Comparison of ENCODE assay signal across 9 cellular contexts in genomic region chr7:30938435-30939316, GRCh38. TPM values are rescaled to one million over a fixed set of nuclear protein-coding genes. Genes with fewer than 3 reads are reported as not detected.
DNase-seq lines count a peak whose midpoint lies in the region; ATAC-seq and TF ChIP-seq lines count a peak whose summit lies in the region.
"Had no signal": no experiment of that assay in that cellular context is flagged by ENCODE, and none has a peak within 500 bp of the region (broad histone marks: within the 10 kb centered on the region; RNA-seq: fewer than 3 reads in every experiment).

No MANE protein-coding gene starts in this region.

- peaks cover 36% of the 10 kb centered on the region for H3K27me3 Mint-ChIP-seq in type B pancreatic cell

- H3K4me3 Mint-ChIP-seq in type B pancreatic cell, result peak overlapping the region; percentile 20

- no peaks in the 10 kb centered on the region for H3K9me3 Mint-ChIP-seq in type B pancreatic cell

- H3K79me2 ChIP-seq in PC-9 (ENCODE audit: low read depth) (no peaks in the 10 kb centered on the region), osteoblast (ENCODE audit: insufficient read depth, low read length) (no peaks in the 10 kb centered on the region)

- peak overlapping the region; percentile 60 for H3K9ac ChIP-seq in HUES64 (ENCODE audit: low read depth, low read length)

- intact Hi-C loops in PC-9 (cut with micrococcal nuclease; ENCODE audit: unreplicated experiment), result loop anchor here (1.0 to 5.0 kb wide), 2 partner anchors 40 to 91 kb away; no protein-coding TSS in a partner anchor

- H3K36me3 ChIP-seq in HUES64 (ENCODE audit: insufficient read depth, low read length), result no peaks in the 10 kb centered on the region
- H3K36me3 ChIP-seq in PC-9 (ENCODE audit: low read depth), result no peaks in the 10 kb centered on the region
- H3K36me3 ChIP-seq in osteoblast (ENCODE audit: insufficient read depth, low read length), result no peaks in the 10 kb centered on the region

- POLR2A ChIA-PET in PC-9 (lab: Charles Lee; ENCODE audit: unreplicated experiment), result no interaction called here

- H3K27me3 ChIP-seq in HUES64 (ENCODE audit: insufficient read depth, low read length) (0 out of 2 replicates have a peak, but pooled peaks cover 4% of the 10 kb centered on the region), PC-9 (ENCODE audit: insufficient read depth, low read depth) (peaks cover 9% of the 10 kb centered on the region; the same call in 1 of the 2 replicates), osteoblast (ENCODE audit: insufficient read depth, low read length) (peaks cover 47% of the 10 kb centered on the region)

- peak overlapping the region; percentile 19 for H3K27ac ChIP-seq in HUES64 (ENCODE audit: low read depth, low read length)
- H3K27ac ChIP-seq in PC-9, result no peak overlapping the region
- H3K27ac ChIP-seq in osteoblast (ENCODE audit: low read depth, low read length), result no peak overlapping the region

- H3K4me3 ChIP-seq in HUES64 (ENCODE audit: low read length), result peak overlapping the region; percentile 42
- no peak overlapping the region for H3K4me3 ChIP-seq in PC-9
- H3K4me3 ChIP-seq in osteoblast (ENCODE audit: insufficient read depth, low read length), result no peak overlapping the region

- H3K36me3 Mint-ChIP-seq in type B pancreatic cell, result no peaks in the 10 kb centered on the region

- no peaks in the 10 kb centered on the region for H3K9me3 ChIP-seq in HUES64 (ENCODE audit: insufficient read depth, low read depth, low read length)
- H3K9me3 ChIP-seq in PC-9 (ENCODE audit: insufficient read depth, low read depth), result no peaks in the 10 kb centered on the region
- H3K9me3 ChIP-seq in osteoblast (ENCODE audit: low read depth, low read length), result no peaks in the 10 kb centered on the region

- BruUV-seq in PC-9 (replicated peaks; lab: Mats Ljungman, UMichigan), result no TSS peak

- H3K4me1 Mint-ChIP-seq in type B pancreatic cell (ENCODE audit: unreplicated experiment), result no peaks in the 10 kb centered on the region

- TF ChIP-seq CTCF in PC-9 (conservative IDR thresholded peaks at IDR 0.05) (peak; percentile 99), osteoblast (IDR thresholded peaks at IDR 0.05; ENCODE audit: extremely low read depth, low read depth, low read length) (peak; percentile 91), type B pancreatic cell (conservative IDR thresholded peaks at IDR 0.05) (peak; percentile 99)

- H3K9me2 ChIP-seq in PC-9 (ENCODE audit: insufficient read depth), result no peaks in the 10 kb centered on the region

- H2AFZ ChIP-seq in PC-9 (peak overlapping the region; percentile 52; the same call in 1 of the 2 replicates), osteoblast (ENCODE audit: low read length) (no peak overlapping the region)

- DNase-seq in DMS53 treated with DMSO at 0.1 percent for 48 hours (lab: John Stamatoyannopoulos, UW; ENCODE audit: unreplicated experiment) (peak; percentile 97), PC-9 (peak; percentile 60 to 88), globus pallidus (ENCODE audit: low spot score) (peak; percentile 32), osteoblast (ENCODE audit: insufficient read length, low spot score, missing footprints) (peak; percentile 86), type B pancreatic cell (ENCODE audit: extremely low spot score, unreplicated experiment) (peak; percentile 87)
- DNase-seq in activated T-helper 1 cell treated with anti-CD3 and anti-CD28 coated beads, Interleukin-2, amount 50 U/mL, for 16 hours (ENCODE audit: low read depth in 1 of 2, low spot score in 1 of 2), result peak; percentile 29 to 44

- peak; percentile 83 for ATAC-seq in GM21526 (IDR thresholded peaks at IDR 0.05; ENCODE audit: low FRiP score, unreplicated experiment)

- CTCF ChIA-PET in PC-9 (lab: Charles Lee), result interaction anchor here (0.6 to 1.2 kb wide), 7 partner anchors 14 to 1455 kb away, joined by 3 to 11 read pairs (median 4); no protein-coding TSS in a partner anchor

- 5% methylated on average over 25 of the region's 25 CpGs for WGBS in HUES64

- H4K20me1 ChIP-seq in PC-9 (ENCODE audit: insufficient read depth) (no peaks in the 10 kb centered on the region), osteoblast (ENCODE audit: insufficient read depth, low read length) (no peaks in the 10 kb centered on the region)

- H3K4me2 ChIP-seq in PC-9 (peak overlapping the region; percentile 60), osteoblast (ENCODE audit: insufficient read depth, low read length) (no peak overlapping the region)

- H3F3A ChIP-seq in PC-9 (ENCODE audit: insufficient read depth, low read depth), result no peaks in the 10 kb centered on the region

- H3K4me1 ChIP-seq in HUES64 (ENCODE audit: insufficient read depth, low read length) (no peaks in the 10 kb centered on the region), PC-9 (replicated peaks; ENCODE audit: insufficient read depth) (peaks cover 19% of the 10 kb centered on the region), osteoblast (ENCODE audit: insufficient read depth, low read length) (no peaks in the 10 kb centered on the region)

- no peak overlapping the region for H3K27ac Mint-ChIP-seq in type B pancreatic cell

RNA-seq across cellular contexts. Expression of gene GHRHR, which starts 25.1 kb away (rescaled TPM):
- 2.6 TPM for polyA plus RNA-seq in HUES64 (2013, experiment 1 of 2)
- 1.3 TPM for polyA plus RNA-seq in HUES64 (2013, experiment 2 of 2)
- not detected in 2 replicates for total RNA-seq in PC-9 (2021)
- total RNA-seq in osteoblast, result not detected in 2 replicates
- not detected in 2 replicates for total RNA-seq in type B pancreatic cell (ENCODE audit: low replicate concordance)
- total RNA-seq: pulmonary artery endothelial cell had no signal

RNA-seq across cellular contexts. Expression of gene AQP1, which starts 27.0 kb away (rescaled TPM):
- polyA plus RNA-seq in HUES64 (2013, experiment 1 of 2), result 0.25 TPM
- 0.38 TPM for polyA plus RNA-seq in HUES64 (2013, experiment 2 of 2)
- 4.0 and 4.8 TPM in 2 replicates for total RNA-seq in PC-9 (2021)
- total RNA-seq in osteoblast, result 0.59 and 0.72 TPM in 2 replicates
- 1.7 and 6.0 TPM in 2 replicates for total RNA-seq in type B pancreatic cell (ENCODE audit: low replicate concordance)

Comparison
In these comparisons a context has a peak if more than half of its experiments do, and no peak if none do; other contexts are left out.
1. DNase-seq: peak in every context shown above with its lines; median percentile 97 in DMS53 treated with DMSO at 0.1 percent for 48 hours; 87 in type B pancreatic cell; 86 in osteoblast; 74 in PC-9; 36 in activated T-helper 1 cell treated with anti-CD3 and anti-CD28 coated beads, Interleukin-2, amount 50 U/mL, for 16 hours; 32 in globus pallidus.